26 cellular contexts compared by ENCODE assay signal in the genomic region with DNA sequence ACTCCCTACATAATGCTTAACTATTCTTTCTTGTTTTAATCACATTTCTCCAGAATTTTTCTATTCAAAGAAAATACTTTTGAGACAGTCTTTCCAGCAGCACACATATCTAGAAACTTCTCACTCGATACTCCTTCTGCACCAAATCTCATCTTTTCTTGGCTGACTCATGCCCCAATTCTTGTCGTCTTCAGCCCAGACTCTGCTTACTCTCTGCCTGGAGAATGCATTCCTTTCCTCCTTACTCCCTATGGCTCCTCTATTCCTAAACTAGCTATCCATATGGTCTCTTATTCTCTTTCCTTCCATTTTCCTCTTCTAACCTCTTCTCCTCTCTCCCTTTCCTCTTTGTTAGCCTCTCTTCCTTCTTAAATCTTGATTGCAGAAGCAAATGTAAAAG.
DNase-seq lines count a peak whose midpoint lies in the region; ATAC-seq and TF ChIP-seq lines count a peak whose summit lies in the region.
"Had no signal": no experiment of that assay in that cellular context is flagged by ENCODE, and none has a peak within 500 bp of the region (broad histone marks: within the 10 kb centered on the region; RNA-seq: fewer than 3 reads in every experiment).

No MANE protein-coding gene starts in this region.

- no peak overlapping the region for H2BK12ac ChIP-seq in mesenchymal stem cell (ENCODE audit: low read length in 2 of 2)

- H3K4me3 ChIP-seq in cardiac fibroblast (replicated peaks in 1 of 2; ENCODE audit: low read depth in 2 of 2, low read length in 2 of 2) (no peak overlapping the region), mesenchymal stem cell (ENCODE audit: insufficient read depth in 1 of 2, low read depth in 1 of 2, low read length in 2 of 2) (no peak overlapping the region), tibial nerve (no peak overlapping the region)
- H3K4me3 ChIP-seq: A549, body of pancreas, neural progenitor cell, SJCRH30, thyroid gland had no signal

- H3K36me3 ChIP-seq in mesenchymal stem cell (ENCODE audit: control insufficient read depth in 1 of 2, insufficient read depth in 2 of 2, low read depth in 1 of 2, low read length in 2 of 2) (peaks cover 0 to 52% of the 10 kb centered on the region in 2 experiments), tibial nerve (peaks cover 0 to 3% (median 0%) of the 10 kb centered on the region in 3 donors)
- H3K36me3 ChIP-seq: neural progenitor cell, SJCRH30, thyroid gland had no signal

- no peaks in the 10 kb centered on the region for H3K9me3 ChIP-seq in mesenchymal stem cell (ENCODE audit: control insufficient read depth, low read length)
- H3K9me3 ChIP-seq in tibial nerve: no peaks in the 10 kb centered on the region
- H3K9me3 ChIP-seq: A549, body of pancreas, SJCRH30, thyroid gland had no signal

- H3K9ac ChIP-seq in mesenchymal stem cell (ENCODE audit: low read length): no peak overlapping the region
- H3K9ac ChIP-seq: neural progenitor cell had no signal

- no peak overlapping the region for H2AK5ac ChIP-seq in mesenchymal stem cell (ENCODE audit: low read length, severe bottlenecking)

- H3K27me3 ChIP-seq in mesenchymal stem cell (ENCODE audit: control insufficient read depth in 1 of 2, insufficient read depth in 1 of 2, low read length in 2 of 2) (no peaks in the 10 kb centered on the region), tibial nerve (no peaks in the 10 kb centered on the region)
- H3K27me3 ChIP-seq: body of pancreas, neural progenitor cell, SJCRH30, thyroid gland had no signal

- H2BK120ac ChIP-seq in mesenchymal stem cell (ENCODE audit: low read depth, low read length): no peak overlapping the region

- TF ChIP-seq POLR2A in tibial nerve (IDR thresholded peaks at IDR 0.05): no peak

- H3K14ac ChIP-seq in mesenchymal stem cell (ENCODE audit: low read length in 2 of 2): no peak overlapping the region

- no peak for ATAC-seq in GM18867 (IDR thresholded peaks at IDR 0.05; ENCODE audit: unreplicated experiment)
- ATAC-seq: A549, body of pancreas, left cardiac atrium, right cardiac atrium had no signal

- H3K23ac ChIP-seq in mesenchymal stem cell (ENCODE audit: low read length in 2 of 2): no peak overlapping the region

- WGBS in mesenchymal stem cell: 65% methylated on average over 2 of the region's 2 CpGs
- WGBS in tibial nerve, 2 donors: 69 to 76% methylated on average over 2 of the region's 2 CpGs

- no peak overlapping the region for H3K18ac ChIP-seq in mesenchymal stem cell (ENCODE audit: low read depth in 1 of 2, low read length in 2 of 2)

- DNase-seq in AG08395 (ENCODE audit: low spot score): peak; percentile 21
- peak; percentile 24 for DNase-seq in HCEC 1CT
- DNase-seq in cardiac fibroblast (ENCODE audit: low read depth in 2 of 2): peak; percentile 33 to 52
- DNase-seq in mesenchymal stem cell: peak; percentile 10
- DNase-seq in SHP77 treated with DMSO at 0.1 percent for 48 hours (lab: John Stamatoyannopoulos, UW): no peak
- DNase-seq in NCI-H524 treated with DMSO at 0.1 percent for 48 hours (lab: John Stamatoyannopoulos, UW): no peak
- no peak for DNase-seq in tibial nerve (ENCODE audit: low spot score in 2 of 2)
- DNase-seq: activated effector memory CD4-positive, alpha-beta T cell treated with anti-CD3 and anti-CD28 coated beads, Interleukin-2, amount 50 U/mL, for 16 hours; body of pancreas; effector CD8-positive, alpha-beta T cell; H9; left cardiac atrium; mammary epithelial cell; NCI-H1105 treated with DMSO at 0.1 percent for 48 hours; NCI-H2029; NCI-H69; posterior cingulate gyrus; right cardiac atrium; SJCRH30; stimulated activated naive CD4-positive, alpha-beta T cell treated with Interleukin-2 at 50 U/mL for 16 hours; T-helper 1 cell; thyroid gland had no signal

- no peak overlapping the region for H2BK5ac ChIP-seq in mesenchymal stem cell (ENCODE audit: low read depth, low read length, poor library complexity, severe bottlenecking)

- no peak overlapping the region for H4K8ac ChIP-seq in mesenchymal stem cell (ENCODE audit: low read length)

- H3K4me2 ChIP-seq in mesenchymal stem cell (ENCODE audit: low read length, poor library complexity, severe bottlenecking): no peak overlapping the region
- H3K4me2 ChIP-seq: A549, neural progenitor cell had no signal

- TF ChIP-seq EP300 in tibial nerve (IDR thresholded peaks at IDR 0.05): no peak

- H4K91ac ChIP-seq in mesenchymal stem cell (ENCODE audit: low read length): no peak overlapping the region

- H2AFZ ChIP-seq in mesenchymal stem cell (ENCODE audit: low read depth, low read length): no peak overlapping the region
- H2AFZ ChIP-seq: neural progenitor cell had no signal

- no peaks in the 10 kb centered on the region for H3K79me1 ChIP-seq in mesenchymal stem cell (replicated peaks; ENCODE audit: low read length, poor library complexity, severe bottlenecking)

- H3K27ac ChIP-seq in mesenchymal stem cell (ENCODE audit: low read length, poor library complexity, severe bottlenecking) (no peak overlapping the region), tibial nerve (no peak overlapping the region)
- H3K27ac ChIP-seq: A549, body of pancreas, epithelial cell of prostate, neural progenitor cell, SJCRH30, thyroid gland had no signal

- H3K4me1 ChIP-seq in mesenchymal stem cell (ENCODE audit: control insufficient read depth, insufficient read depth, low read depth, low read length) (no peaks in the 10 kb centered on the region), tibial nerve (no peaks in the 10 kb centered on the region)
- H3K4me1 ChIP-seq: A549, body of pancreas, neural progenitor cell, SJCRH30, thyroid gland had no signal

- H3K4ac ChIP-seq in mesenchymal stem cell (ENCODE audit: low read depth in 1 of 2, low read length in 2 of 2): no peak overlapping the region

- TF ChIP-seq CTCF in cardiac fibroblast (IDR thresholded peaks at IDR 0.05; ENCODE audit: low read depth, low read length) (no peak), tibial nerve (IDR thresholded peaks at IDR 0.05) (no peak)

- H2BK15ac ChIP-seq in mesenchymal stem cell (ENCODE audit: low read depth, poor library complexity, severe bottlenecking): no peak overlapping the region

Comparison
In these comparisons a context has a peak if more than half of its experiments do, and no peak if none do; other contexts are left out.
1. DNase-seq: peak in AG08395 (single experiment), HCEC 1CT (single experiment), cardiac fibroblast (2 of 2) and mesenchymal stem cell (single experiment); none in SHP77 treated with DMSO at 0.1 percent for 48 hours (single experiment), NCI-H524 treated with DMSO at 0.1 percent for 48 hours (single experiment) and tibial nerve (0 of 2).